15 cellular contexts compared by ENCODE assay signal in genomic region chr3:28042707-28043106, GRCh38.
A peak's percentile ranks its signal among the peaks of the same experiment; 100 is the strongest.
DNase-seq lines count a peak whose midpoint lies in the region; ATAC-seq lines count a peak whose summit lies in the region.
"Had no signal": no experiment of that assay in that cellular context is flagged by ENCODE, and none has a peak within 500 bp of the region (broad histone marks: within the 10 kb centered on the region; RNA-seq: fewer than 3 reads in every experiment).

No MANE protein-coding gene starts in this region.

- H3K27ac Mint-ChIP-seq in CD4-positive, alpha-beta memory T cell, result no peak overlapping the region

- H3K27me3 ChIP-seq in CD4-positive, alpha-beta memory T cell (ENCODE audit: insufficient read depth, low read length), result no peaks in the 10 kb centered on the region
- H3K27me3 ChIP-seq: suprapubic skin had no signal

- no peak overlapping the region for H3K4me3 Mint-ChIP-seq in CD4-positive, alpha-beta memory T cell

- intact Hi-C loops in CD4-positive, alpha-beta memory T cell (cut with micrococcal nuclease), result no loop called here

- no peaks in the 10 kb centered on the region for H3K4me1 ChIP-seq in CD4-positive, alpha-beta memory T cell (ENCODE audit: insufficient read depth, low read length)
- H3K4me1 ChIP-seq: suprapubic skin had no signal

- no peaks in the 10 kb centered on the region for H3K36me3 Mint-ChIP-seq in CD4-positive, alpha-beta memory T cell

- peak; percentile 48 for ATAC-seq in GM18498 (IDR thresholded peaks at IDR 0.05; ENCODE audit: unreplicated experiment)
- peak; percentile 43 for ATAC-seq in GM19351 (IDR thresholded peaks at IDR 0.05; ENCODE audit: unreplicated experiment)
- peak; percentile 62 for ATAC-seq in HG02678 (IDR thresholded peaks at IDR 0.05; ENCODE audit: unreplicated experiment)
- ATAC-seq in HG03442 (IDR thresholded peaks at IDR 0.05; ENCODE audit: unreplicated experiment), result peak; percentile 26

- no peaks in the 10 kb centered on the region for H3K4me1 Mint-ChIP-seq in CD4-positive, alpha-beta memory T cell

- POLR2A ChIA-PET in CD4-positive, alpha-beta memory T cell (lab: Charles Lee; ENCODE audit: partially characterized antibody), result no interaction called here

- DNase-seq in DMS 273 treated with DMSO at 0.1 percent for 48 hours (lab: John Stamatoyannopoulos, UW) (no peak), amygdala (lab: John Stamatoyannopoulos, UW) (no peak)
- DNase-seq in stimulated activated CD4-positive, alpha-beta T cell treated with anti-CD3 and anti-CD28 coated beads, Interleukin-15, amount 100 ng/mL, for 24 hours, result no peak
- DNase-seq in CD4-positive, alpha-beta memory T cell, result no peak
- DNase-seq: activated effector memory CD4-positive, alpha-beta T cell treated with Interleukin-2 at 50 U/mL for 16 hours; C1 segment of cervical spinal cord; Karpas-422; mammary epithelial cell; NCI-H2081; NCI-H524 treated with DMSO at 0.1 percent for 48 hours had no signal

- H3K9me3 ChIP-seq in CD4-positive, alpha-beta memory T cell (ENCODE audit: control insufficient read depth in 1 of 2, low read length in 2 of 2), result no peaks in the 10 kb centered on the region
- H3K9me3 ChIP-seq: suprapubic skin had no signal

- no peaks in the 10 kb centered on the region for H3K9me3 Mint-ChIP-seq in CD4-positive, alpha-beta memory T cell

- no peak overlapping the region for H3K27ac ChIP-seq in CD4-positive, alpha-beta memory T cell (ENCODE audit: low read depth, low read length)
- H3K27ac ChIP-seq: suprapubic skin had no signal

- no peaks in the 10 kb centered on the region for H3K36me3 ChIP-seq in CD4-positive, alpha-beta memory T cell (ENCODE audit: insufficient read depth, low read length)
- H3K36me3 ChIP-seq: suprapubic skin had no signal

- CTCF ChIA-PET in CD4-positive, alpha-beta memory T cell (lab: Charles Lee; ENCODE audit: partially characterized antibody), result no interaction called here

- peaks cover 1 to 5% of the 10 kb centered on the region in 2 donors for H3K27me3 Mint-ChIP-seq in CD4-positive, alpha-beta memory T cell

- H3K4me3 ChIP-seq in CD4-positive, alpha-beta memory T cell (ENCODE audit: low read length in 2 of 2), result no peak overlapping the region
- H3K4me3 ChIP-seq: suprapubic skin had no signal
